Comparison of ENCODE assay signal across 13 cellular contexts in genomic region chr2:144403940-144404339, GRCh38.
A peak's percentile ranks its signal among the peaks of the same experiment; 100 is the strongest.
DNase-seq lines count a peak whose midpoint lies in the region; ATAC-seq and TF ChIP-seq lines count a peak whose summit lies in the region.
"Had no signal": no experiment of that assay in that cellular context is flagged by ENCODE, and none has a peak within 500 bp of the region (broad histone marks: within the 10 kb centered on the region; RNA-seq: fewer than 3 reads in every experiment).

No MANE protein-coding gene starts in this region.

- no peak overlapping the region for H2AFZ ChIP-seq in trophoblast cell (ENCODE audit: insufficient read depth, low read length, poor library complexity)

- no peak for DNase-seq in activated naive CD8-positive, alpha-beta T cell treated with anti-CD3 and anti-CD28 coated beads, Interleukin-2, amount 50 U/mL, for 24 hours
- no peak for DNase-seq in activated naive CD8-positive, alpha-beta T cell treated with anti-CD3 and anti-CD28 coated beads for 36 hours
- DNase-seq in left ventricle myocardium superior (peak; percentile 78), trophoblast cell (peak; percentile 75 to 77), OCI-M1 (lab: John Stamatoyannopoulos, UW) (no peak), NCI-H510A treated with DMSO at 0.1 percent for 48 hours (lab: John Stamatoyannopoulos, UW) (no peak)
- DNase-seq in activated effector memory CD4-positive, alpha-beta T cell treated with Interleukin-2 at 50 U/mL for 16 hours, result no peak
- DNase-seq: 8988T, COR-L47, NCI-H1048 had no signal

- peak overlapping the region; percentile 55 for H3K27ac ChIP-seq in trophoblast cell (ENCODE audit: low read depth, low read length)
- H3K27ac ChIP-seq: thoracic aorta had no signal

- no peak overlapping the region for H3K4ac ChIP-seq in trophoblast cell (ENCODE audit: low read depth, low read length)

- H3K4me3 ChIP-seq in trophoblast cell (ENCODE audit: low read depth, low read length), result no peak overlapping the region
- H3K4me3 ChIP-seq: thoracic aorta had no signal

- H3K27me3 Mint-ChIP-seq in activated naive CD8-positive, alpha-beta T cell treated with anti-CD3 and anti-CD28 coated beads, Interleukin-2, amount 50 U/mL, for 24 hours, result no peaks in the 10 kb centered on the region
- no peaks in the 10 kb centered on the region for H3K27me3 Mint-ChIP-seq in activated naive CD8-positive, alpha-beta T cell treated with anti-CD3 and anti-CD28 coated beads for 36 hours

- H3K14ac ChIP-seq in trophoblast cell (ENCODE audit: low read length), result no peak overlapping the region

- H2BK120ac ChIP-seq in trophoblast cell (ENCODE audit: insufficient read depth, low read length, poor library complexity), result no peak overlapping the region

- no peak overlapping the region for H4K12ac ChIP-seq in trophoblast cell (ENCODE audit: low read depth, low read length)

- H2BK12ac ChIP-seq in trophoblast cell (ENCODE audit: low read length), result peak overlapping the region; percentile 67

- H4K91ac ChIP-seq in trophoblast cell (ENCODE audit: low read depth, low read length), result no peak overlapping the region

- H3K18ac ChIP-seq in trophoblast cell (ENCODE audit: low read length), result no peak overlapping the region

- H3K4me3 Mint-ChIP-seq in activated naive CD8-positive, alpha-beta T cell treated with anti-CD3 and anti-CD28 coated beads, Interleukin-2, amount 50 U/mL, for 24 hours, result no peak overlapping the region
- H3K4me3 Mint-ChIP-seq in activated naive CD8-positive, alpha-beta T cell treated with anti-CD3 and anti-CD28 coated beads for 36 hours, result no peak overlapping the region

- no CpG with 5 or more reads among the region's 16 CpGs for WGBS in trophoblast cell (ENCODE audit: extremely low coverage, insufficient coverage, insufficient read length)

- peaks cover 56% of the 10 kb centered on the region for H3K36me3 Mint-ChIP-seq in activated naive CD8-positive, alpha-beta T cell treated with anti-CD3 and anti-CD28 coated beads, Interleukin-2, amount 50 U/mL, for 24 hours (ENCODE audit: low read depth)
- peaks cover 20% of the 10 kb centered on the region for H3K36me3 Mint-ChIP-seq in activated naive CD8-positive, alpha-beta T cell treated with anti-CD3 and anti-CD28 coated beads for 36 hours
- H3K36me3 Mint-ChIP-seq: activated naive CD4-positive, alpha-beta T cell treated with anti-CD3 and anti-CD28 coated beads, Interleukin-2, amount 50 U/mL, for 72 hours had no signal

- no peak for ATAC-seq in activated naive CD8-positive, alpha-beta T cell treated with anti-CD3 and anti-CD28 coated beads, Interleukin-2, amount 50 U/mL, for 24 hours
- ATAC-seq in left ventricle myocardium superior (peak; percentile 95), SK-N-SH treated with all-trans-retinoic acid at 6 μM for 48 hours (no peak)
- ATAC-seq: activated naive CD4-positive, alpha-beta T cell treated with anti-CD3 and anti-CD28 coated beads, Interleukin-2, amount 50 U/mL, for 72 hours had no signal

- intact Hi-C loops in left ventricle myocardium superior (cut with micrococcal nuclease), result no loop called here

- no peaks in the 10 kb centered on the region for H3K9me3 Mint-ChIP-seq in activated naive CD8-positive, alpha-beta T cell treated with anti-CD3 and anti-CD28 coated beads, Interleukin-2, amount 50 U/mL, for 24 hours
- H3K9me3 Mint-ChIP-seq in activated naive CD8-positive, alpha-beta T cell treated with anti-CD3 and anti-CD28 coated beads for 36 hours, result no peaks in the 10 kb centered on the region

- peak overlapping the region; percentile 44 for H3K27ac Mint-ChIP-seq in activated naive CD8-positive, alpha-beta T cell treated with anti-CD3 and anti-CD28 coated beads, Interleukin-2, amount 50 U/mL, for 24 hours
- H3K27ac Mint-ChIP-seq in activated naive CD8-positive, alpha-beta T cell treated with anti-CD3 and anti-CD28 coated beads for 36 hours, result no peak overlapping the region
- H3K27ac Mint-ChIP-seq: activated naive CD4-positive, alpha-beta T cell treated with anti-CD3 and anti-CD28 coated beads, Interleukin-2, amount 50 U/mL, for 72 hours had no signal

- H3K27me3 ChIP-seq in trophoblast cell (ENCODE audit: insufficient read depth, low read length), result no peaks in the 10 kb centered on the region

- H3K4me2 ChIP-seq in trophoblast cell (ENCODE audit: low read length), result no peak overlapping the region

- no peak overlapping the region for H3K9ac ChIP-seq in trophoblast cell (ENCODE audit: low read length)

- no peaks in the 10 kb centered on the region for H3K9me3 ChIP-seq in trophoblast cell (ENCODE audit: insufficient read depth, low read depth, low read length)
- H3K9me3 ChIP-seq: thoracic aorta had no signal

- no peak overlapping the region for H2BK5ac ChIP-seq in trophoblast cell (ENCODE audit: low read depth, low read length, poor library complexity)

- H3K79me1 ChIP-seq in trophoblast cell (ENCODE audit: low read length), result peaks cover 5% of the 10 kb centered on the region

- H2AK5ac ChIP-seq in trophoblast cell (ENCODE audit: low read length), result no peak overlapping the region

- H4K8ac ChIP-seq in trophoblast cell (ENCODE audit: low read depth, low read length), result no peak overlapping the region

- peaks cover 0 to 5% of the 10 kb centered on the region in 2 experiments for H3K36me3 ChIP-seq in trophoblast cell (ENCODE audit: control insufficient read depth in 1 of 2, insufficient read depth in 2 of 2, low read length in 2 of 2)

- peaks cover 14% of the 10 kb centered on the region for H3K4me1 Mint-ChIP-seq in activated naive CD8-positive, alpha-beta T cell treated with anti-CD3 and anti-CD28 coated beads, Interleukin-2, amount 50 U/mL, for 24 hours
- peaks cover 9% of the 10 kb centered on the region for H3K4me1 Mint-ChIP-seq in activated naive CD8-positive, alpha-beta T cell treated with anti-CD3 and anti-CD28 coated beads for 36 hours

- H3K4me1 ChIP-seq in trophoblast cell (ENCODE audit: control insufficient read depth in 1 of 2, insufficient read depth in 2 of 2, low read length in 2 of 2), result peaks cover 5 to 9% of the 10 kb centered on the region in 2 experiments

- H3K79me2 ChIP-seq in trophoblast cell (ENCODE audit: control insufficient read depth, insufficient read depth, low read length, poor library complexity), result no peaks in the 10 kb centered on the region

- no peak overlapping the region for H3K23ac ChIP-seq in trophoblast cell (ENCODE audit: low read length)

TF ChIP-seq in SK-N-SH treated with all-trans-retinoic acid at 6 μM for 48 hours, 23 proteins besides CTCF, POLR2A, EP300 and RAD21 (continues in another document):
- TF ChIP-seq CSDC2 (CRISPR knock-in tag; IDR thresholded peaks at IDR 0.05) (no peak), CREB5 (CRISPR knock-in tag; IDR thresholded peaks at IDR 0.05; ENCODE audit: low read depth) (no peak), ZNF565 (CRISPR knock-in tag; conservative IDR thresholded peaks at IDR 0.05; ENCODE audit: low read depth) (no peak), ZC3H10 (CRISPR knock-in tag; IDR thresholded peaks at IDR 0.05) (no peak), PATZ1 (CRISPR knock-in tag; IDR thresholded peaks at IDR 0.05; ENCODE audit: borderline replicate concordance) (no peak), TOX (CRISPR knock-in tag; IDR thresholded peaks at IDR 0.05; ENCODE audit: borderline replicate concordance) (no peak), ESRRG (CRISPR knock-in tag; IDR thresholded peaks at IDR 0.05) (no peak)
- TF ChIP-seq, protein P1, sequence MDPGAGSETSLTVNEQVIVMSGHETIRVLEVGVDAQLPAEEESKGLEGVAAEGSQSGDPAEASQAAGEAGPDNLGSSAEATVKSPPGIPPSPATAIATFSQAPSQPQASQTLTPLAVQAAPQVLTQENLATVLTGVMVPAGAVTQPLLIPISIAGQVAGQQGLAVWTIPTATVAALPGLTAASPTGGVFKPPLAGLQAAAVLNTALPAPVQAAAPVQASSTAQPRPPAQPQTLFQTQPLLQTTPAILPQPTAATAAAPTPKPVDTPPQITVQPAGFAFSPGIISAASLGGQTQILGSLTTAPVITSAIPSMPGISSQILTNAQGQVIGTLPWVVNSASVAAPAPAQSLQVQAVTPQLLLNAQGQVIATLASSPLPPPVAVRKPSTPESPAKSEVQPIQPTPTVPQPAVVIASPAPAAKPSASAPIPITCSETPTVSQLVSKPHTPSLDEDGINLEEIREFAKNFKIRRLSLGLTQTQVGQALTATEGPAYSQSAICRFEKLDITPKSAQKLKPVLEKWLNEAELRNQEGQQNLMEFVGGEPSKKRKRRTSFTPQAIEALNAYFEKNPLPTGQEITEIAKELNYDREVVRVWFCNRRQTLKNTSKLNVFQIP (CRISPR knock-in tag; IDR thresholded peaks at IDR 0.05; ENCODE audit: borderline replicate concordance, low read depth), result no peak

Comparison
In these comparisons a context has a peak if more than half of its experiments do, and no peak if none do; other contexts are left out.
1. DNase-seq: peak in left ventricle myocardium superior (single experiment) and trophoblast cell (2 of 2); none in activated naive CD8-positive, alpha-beta T cell treated with anti-CD3 and anti-CD28 coated beads, Interleukin-2, amount 50 U/mL, for 24 hours (single experiment), activated naive CD8-positive, alpha-beta T cell treated with anti-CD3 and anti-CD28 coated beads for 36 hours (single experiment), OCI-M1 (single experiment), NCI-H510A treated with DMSO at 0.1 percent for 48 hours (single experiment) and activated effector memory CD4-positive, alpha-beta T cell treated with Interleukin-2 at 50 U/mL for 16 hours (single experiment).